Comparison of ENCODE assay signal across 1 cellular context in the genomic region with DNA sequence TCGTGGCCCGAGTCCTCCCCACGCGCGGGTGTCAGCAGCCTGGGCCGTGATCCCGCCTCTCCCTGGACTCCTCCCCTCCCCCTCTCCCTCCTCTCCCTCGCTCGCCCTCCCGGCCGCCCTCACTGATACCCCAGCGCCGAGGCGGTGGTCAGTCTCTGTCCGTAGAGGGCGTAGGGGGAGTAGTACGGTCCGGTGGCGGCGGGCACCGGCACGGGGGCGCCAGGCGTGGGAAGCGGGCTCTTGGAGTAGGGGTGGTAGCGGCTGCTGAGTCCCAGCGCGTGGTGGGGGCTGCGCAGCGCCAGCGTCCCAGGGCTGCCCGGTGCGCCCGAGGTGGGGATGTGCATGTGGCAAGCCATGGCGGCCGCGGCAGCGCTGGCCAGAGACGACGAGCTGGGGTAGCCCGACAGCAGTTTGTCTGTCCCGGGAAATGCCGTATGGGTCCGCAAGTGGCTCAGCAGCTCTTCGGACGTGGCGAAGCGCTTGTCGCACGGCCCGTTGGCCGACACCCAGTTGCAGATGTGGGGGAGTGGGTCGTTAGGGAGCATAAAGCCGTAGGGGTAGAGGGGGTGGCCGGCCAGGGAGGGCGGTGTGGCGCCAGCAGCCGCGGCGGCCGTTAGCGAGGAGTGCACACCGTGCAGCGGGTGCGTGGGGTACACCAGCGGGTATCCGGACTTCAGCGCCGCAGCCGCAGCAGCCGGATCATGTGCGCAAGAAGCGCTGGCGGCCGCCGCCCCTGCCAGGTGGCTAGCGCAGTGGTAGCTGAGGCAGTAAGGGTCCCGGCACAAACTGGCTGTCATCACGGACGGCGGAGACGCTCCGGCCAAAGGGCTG.
A peak's percentile ranks its signal among the peaks of the same experiment; 100 is the strongest.
TF ChIP-seq lines count a peak whose summit lies in the region.

No MANE protein-coding gene starts in this region.

TF ChIP-seq in HepG2, 621 proteins besides CTCF, POLR2A, EP300 and RAD21 (continued from another document):
- TF ChIP-seq, protein P1, sequence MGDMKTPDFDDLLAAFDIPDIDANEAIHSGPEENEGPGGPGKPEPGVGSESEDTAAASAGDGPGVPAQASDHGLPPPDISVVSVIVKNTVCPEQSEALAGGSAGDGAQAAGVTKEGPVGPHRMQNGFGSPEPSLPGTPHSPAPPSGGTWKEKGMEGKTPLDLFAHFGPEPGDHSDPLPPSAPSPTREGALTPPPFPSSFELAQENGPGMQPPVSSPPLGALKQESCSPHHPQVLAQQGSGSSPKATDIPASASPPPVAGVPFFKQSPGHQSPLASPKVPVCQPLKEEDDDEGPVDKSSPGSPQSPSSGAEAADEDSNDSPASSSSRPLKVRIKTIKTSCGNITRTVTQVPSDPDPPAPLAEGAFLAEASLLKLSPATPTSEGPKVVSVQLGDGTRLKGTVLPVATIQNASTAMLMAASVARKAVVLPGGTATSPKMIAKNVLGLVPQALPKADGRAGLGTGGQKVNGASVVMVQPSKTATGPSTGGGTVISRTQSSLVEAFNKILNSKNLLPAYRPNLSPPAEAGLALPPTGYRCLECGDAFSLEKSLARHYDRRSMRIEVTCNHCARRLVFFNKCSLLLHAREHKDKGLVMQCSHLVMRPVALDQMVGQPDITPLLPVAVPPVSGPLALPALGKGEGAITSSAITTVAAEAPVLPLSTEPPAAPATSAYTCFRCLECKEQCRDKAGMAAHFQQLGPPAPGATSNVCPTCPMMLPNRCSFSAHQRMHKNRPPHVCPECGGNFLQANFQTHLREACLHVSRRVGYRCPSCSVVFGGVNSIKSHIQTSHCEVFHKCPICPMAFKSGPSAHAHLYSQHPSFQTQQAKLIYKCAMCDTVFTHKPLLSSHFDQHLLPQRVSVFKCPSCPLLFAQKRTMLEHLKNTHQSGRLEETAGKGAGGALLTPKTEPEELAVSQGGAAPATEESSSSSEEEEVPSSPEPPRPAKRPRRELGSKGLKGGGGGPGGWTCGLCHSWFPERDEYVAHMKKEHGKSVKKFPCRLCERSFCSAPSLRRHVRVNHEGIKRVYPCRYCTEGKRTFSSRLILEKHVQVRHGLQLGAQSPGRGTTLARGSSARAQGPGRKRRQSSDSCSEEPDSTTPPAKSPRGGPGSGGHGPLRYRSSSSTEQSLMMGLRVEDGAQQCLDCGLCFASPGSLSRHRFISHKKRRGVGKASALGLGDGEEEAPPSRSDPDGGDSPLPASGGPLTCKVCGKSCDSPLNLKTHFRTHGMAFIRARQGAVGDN (CRISPR knock-in tag; IDR thresholded peaks at IDR 0.05): peak; percentile 66; the same call in 1 of the 2 replicates
- TF ChIP-seq ZNF580 (CRISPR knock-in tag; IDR thresholded peaks at IDR 0.05; ENCODE audit: borderline replicate concordance, low read depth) (no peak), RFX5 (IDR thresholded peaks at IDR 0.05; ENCODE audit: low read depth, low read length) (no peak), ZNF569 (CRISPR knock-in tag; IDR thresholded peaks at IDR 0.05; ENCODE audit: borderline replicate concordance) (no peak), ZNF788 (CRISPR knock-in tag; IDR thresholded peaks at IDR 0.05; ENCODE audit: borderline replicate concordance) (no peak), ZFP91 (CRISPR knock-in tag; IDR thresholded peaks at IDR 0.05; ENCODE audit: borderline replicate concordance) (peak; percentile 67; the same call in 1 of the 2 replicates), SMC3 (IDR thresholded peaks at IDR 0.05; ENCODE audit: low read length) (no peak), PTBP1 (IDR thresholded peaks at IDR 0.05; ENCODE audit: low read depth, low read length, poor library complexity, severe bottlenecking) (peak; percentile 45), ZBTB1 (CRISPR knock-in tag; IDR thresholded peaks at IDR 0.05; ENCODE audit: borderline replicate concordance) (no peak), IRF9 (CRISPR knock-in tag; IDR thresholded peaks at IDR 0.05; ENCODE audit: borderline replicate concordance) (peak; percentile 26; the same call in 1 of the 2 replicates)
